ENCODE assay signal across 8 cellular contexts in the genomic region with DNA sequence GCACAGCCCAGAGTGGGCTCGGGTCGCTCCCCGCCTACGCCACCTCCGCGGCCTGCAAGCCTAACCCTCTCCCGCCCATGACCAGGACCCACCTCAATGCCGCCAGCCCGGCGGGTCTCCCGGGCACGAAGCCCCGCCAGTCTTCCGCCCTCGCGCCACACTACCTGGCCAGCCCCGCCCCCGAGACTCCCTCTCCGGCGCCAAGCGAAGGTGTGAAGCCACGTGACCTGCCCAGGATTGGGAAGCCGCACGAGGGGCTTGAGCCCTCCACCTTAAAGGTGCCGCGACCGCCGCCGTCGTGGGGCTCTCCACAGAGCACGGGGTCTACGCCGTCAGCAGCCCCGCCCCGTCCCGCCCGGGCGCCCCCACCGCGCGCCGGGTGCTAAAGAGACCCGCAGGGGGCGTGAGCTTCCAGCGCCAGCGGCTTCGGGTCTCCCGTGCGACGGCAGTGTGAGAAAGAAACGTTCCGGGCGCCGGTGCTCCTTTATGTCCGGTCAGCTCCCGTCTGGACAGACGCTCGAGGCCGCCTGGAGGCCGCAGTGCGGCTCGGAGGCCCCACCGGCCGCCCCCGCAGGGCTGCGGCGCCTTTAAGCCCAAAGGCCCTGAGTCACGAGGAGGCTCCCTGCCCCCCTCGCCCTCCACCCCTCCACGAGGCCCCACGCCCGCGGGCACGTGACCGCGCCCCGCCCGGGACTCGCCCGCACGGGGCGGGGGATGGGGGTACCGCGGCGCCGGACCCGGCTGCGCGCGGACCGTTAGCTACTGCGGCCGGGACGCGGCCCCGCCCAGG. TPM values are rescaled to one million over a fixed set of nuclear protein-coding genes. Genes with fewer than 3 reads are reported as not detected.
DNase-seq lines count a peak whose midpoint lies in the region; ATAC-seq, FAIRE-seq and TF ChIP-seq lines count a peak whose summit lies in the region.

CPEB1 (minus strand) TSS at position 319 of the 790 bp plus-strand sequence. CDS start 18,904 bp downstream, outside the sequence.

- ATAC-seq in GM21737 (IDR thresholded peaks at IDR 0.05; ENCODE audit: unreplicated experiment), result no peak

- peaks cover 0 to 3% of the 10 kb centered on the region in 2 donors for H3K4me1 ChIP-seq in kidney (ENCODE audit: control insufficient read depth in 1 of 2, insufficient read depth in 1 of 2, low read depth in 1 of 2, low read length in 2 of 2)

- intact Hi-C loops in kidney (cut with DNase I), result no loop called here

- H3K4me3 ChIP-seq in AG09309 (ENCODE audit: control insufficient read depth, low read depth, low read length) (peak within 1 kb of the TSS; percentile 39), kidney (ENCODE audit: low read length in 2 of 2) (peak within 1 kb of the TSS in 1 of 2 donors; percentile 32)

- H3K27ac ChIP-seq in kidney (ENCODE audit: low read depth in 2 of 2, low read length in 2 of 2), result no peak within 1 kb of the TSS

- no peak for FAIRE-seq in kidney (lab: Jason Lieb, UNC)

- DNase-seq in AG09309 (ENCODE audit: low read depth) (no peak), H4 (ENCODE audit: low spot score) (peak; percentile 35), T1000 (lab: John Stamatoyannopoulos, UW) (peak; percentile 1), kidney (peak; percentile 83), UCSD-AML1 (lab: John Stamatoyannopoulos, UW; ENCODE audit: unreplicated experiment) (no peak)
- DNase-seq in central memory CD4-positive, alpha-beta T cell, result peak; percentile 22
- peak; percentile 35 for DNase-seq in stimulated activated CD4-positive, alpha-beta T cell treated with anti-CD3 and anti-CD28 coated beads, Interleukin-1b, Interleukin-23, amount 100 ng/mL, for 48 hours

- no peaks in the 10 kb centered on the region for H3K9me3 ChIP-seq in kidney (ENCODE audit: control insufficient read depth in 1 of 2, low read length in 2 of 2)

- H3K9ac ChIP-seq in kidney (ENCODE audit: low read length in 2 of 2), result no peak within 1 kb of the TSS

- no peaks in the 10 kb centered on the region for H3K36me3 ChIP-seq in kidney (ENCODE audit: control insufficient read depth in 1 of 2, insufficient read depth in 2 of 2, low read length in 2 of 2)

- TF ChIP-seq CTCF in AG09309 (IDR thresholded peaks at IDR 0.05; ENCODE audit: control insufficient read depth, insufficient read depth, low read depth, low read length, missing control alignments), result peak; percentile 9
- no peak for TF ChIP-seq CTCF in kidney (IDR thresholded peaks at IDR 0.05; ENCODE audit: borderline replicate concordance, extremely low read depth, insufficient read depth)

RNA-seq across cellular contexts. Expression of gene CPEB1, which starts in this region (rescaled TPM):
- total RNA-seq in H4 (2014; rRNA removed; shearing (Covaris generic)), result 5.2 and 6.6 TPM in 2 replicates
- total RNA-seq in kidney, result 1.4 TPM
- polyA plus RNA-seq in kidney (ENCODE audit: insufficient read depth, low read depth, low replicate concordance), result 1.6 TPM

Comparison
In these comparisons a context has a peak if more than half of its experiments do, and no peak if none do; other contexts are left out.
1. DNase-seq: peak in H4 (single experiment), T1000 (single experiment), central memory CD4-positive, alpha-beta T cell (single experiment), kidney (single experiment) and stimulated activated CD4-positive, alpha-beta T cell treated with anti-CD3 and anti-CD28 coated beads, Interleukin-1b, Interleukin-23, amount 100 ng/mL, for 48 hours (single experiment); none in AG09309 (single experiment) and UCSD-AML1 (single experiment).